Comparison of ENCODE assay signal across 21 cellular contexts in the genomic region with DNA sequence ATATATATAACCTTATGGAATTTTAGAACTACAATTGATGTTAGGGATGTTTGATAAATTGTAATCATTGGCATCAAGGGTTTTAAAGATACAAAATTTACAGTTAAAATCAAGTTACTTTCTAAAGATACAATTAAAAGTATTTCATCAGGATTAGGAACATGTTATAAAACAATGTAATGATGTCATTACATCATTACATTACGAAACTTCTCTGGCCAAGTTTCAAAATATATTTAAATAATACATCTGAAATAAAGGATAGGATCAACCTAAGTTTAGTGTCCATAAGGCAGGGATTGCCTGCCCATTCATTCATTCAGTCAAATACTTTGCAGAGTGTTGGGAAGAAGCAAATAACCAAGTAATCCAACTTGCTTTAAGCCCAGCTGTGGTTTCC.
"Had no signal": no experiment of that assay in that cellular context is flagged by ENCODE, and none has a peak within 500 bp of the region (broad histone marks: within the 10 kb centered on the region; RNA-seq: fewer than 3 reads in every experiment).

No MANE protein-coding gene starts in this region.

- H3K4me3 ChIP-seq: colonic mucosa, dorsolateral prefrontal cortex, left ventricle myocardium inferior, lung, vagina had no signal

- H3K4me1 ChIP-seq: colonic mucosa, left ventricle myocardium inferior, vagina had no signal

- H3K27me3 ChIP-seq: colonic mucosa, vagina had no signal

- DNase-seq: activated CD4-positive, alpha-beta T cell treated with anti-CD3 and anti-CD28 coated beads for 4 hours; activated CD4-positive, alpha-beta T cell treated with anti-CD3 and anti-CD28 coated beads, Interleukin-2, amount 50 U/mL, for 4 hours; activated effector memory CD4-positive, alpha-beta T cell treated with anti-CD3 and anti-CD28 coated beads, Interleukin-2, amount 50 U/mL, for 16 hours; activated naive CD4-positive, alpha-beta T cell treated with anti-CD3 and anti-CD28 coated beads for 36 hours; activated naive CD8-positive, alpha-beta T cell treated with anti-CD3 and anti-CD28 coated beads for 36 hours; amniotic stem cell; colonic mucosa; dorsolateral prefrontal cortex; effector memory CD4-positive, alpha-beta T cell; erythroblast; islet precursor cell; left ventricle myocardium inferior; small intestine; stimulated activated CD4-positive, alpha-beta T cell treated with anti-CD3 and anti-CD28 coated beads, Interleukin-4, amount 100 ng/mL, for 24 hours; stimulated activated naive CD8-positive, alpha-beta T cell treated with anti-CD3 and anti-CD28 coated beads, Interleukin-15, amount 100 ng/mL, for 72 hours; substantia nigra had no signal

- H3K36me3 ChIP-seq: colonic mucosa, left ventricle myocardium inferior, vagina had no signal

- H3K9me3 ChIP-seq: colonic mucosa, vagina had no signal

- H3K27ac ChIP-seq: colonic mucosa, dorsolateral prefrontal cortex, left ventricle myocardium inferior, vagina, VCaP had no signal

- FAIRE-seq: frontal cortex, small intestine, TTC549 had no signal
